ENCODE assay signal across 25 cellular contexts in the genomic region with DNA sequence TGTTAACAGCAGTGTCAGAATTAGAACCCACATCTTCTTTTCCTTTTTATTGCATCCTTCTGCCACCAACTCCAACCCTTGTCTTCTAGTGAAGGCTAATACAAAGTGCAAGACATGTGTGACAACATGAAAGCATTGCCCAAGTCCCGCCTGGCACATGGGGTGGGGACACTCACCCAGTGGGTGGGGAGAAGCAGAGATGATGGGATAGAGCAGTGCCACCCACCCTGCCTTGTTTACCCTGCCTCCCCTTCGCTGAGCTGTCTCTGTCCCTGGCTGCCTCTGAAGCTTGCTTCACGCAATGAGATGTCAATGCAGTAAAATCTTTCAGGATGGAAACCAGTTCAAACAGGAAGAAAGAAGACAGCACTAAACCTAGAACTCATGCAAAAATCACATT.
DNase-seq lines count a peak whose midpoint lies in the region; ATAC-seq and TF ChIP-seq lines count a peak whose summit lies in the region.
"Had no signal": no experiment of that assay in that cellular context is flagged by ENCODE, and none has a peak within 500 bp of the region (broad histone marks: within the 10 kb centered on the region; RNA-seq: fewer than 3 reads in every experiment).

No MANE protein-coding gene starts in this region.

- peaks cover 21% of the 10 kb centered on the region for H3K36me3 Mint-ChIP-seq in CD4-positive, CD25-positive, alpha-beta regulatory T cell
- H3K36me3 Mint-ChIP-seq in activated CD8-positive, alpha-beta T cell treated with anti-CD3 and anti-CD28 coated beads, Interleukin-2, amount 10 ng/mL, durations not matched to agents 7 days and 5 days (ENCODE audit: low read depth), result peaks cover 29% of the 10 kb centered on the region

- CTCF ChIA-PET in activated CD8-positive, alpha-beta T cell treated with anti-CD3 and anti-CD28 coated beads, Interleukin-2, amount 10 ng/mL, durations not matched to agents 7 days and 5 days (lab: Charles Lee), result no interaction called here

- H3K4me1 ChIP-seq in CD4-positive, CD25-positive, alpha-beta regulatory T cell (ENCODE audit: control insufficient read depth, insufficient read depth, low read length, poor library complexity, severe bottlenecking), result no peaks in the 10 kb centered on the region
- peaks cover 42 to 51% of the 10 kb centered on the region in 2 experiments for H3K4me1 ChIP-seq in neutrophil (ENCODE audit: control insufficient read depth in 1 of 2, insufficient read depth in 1 of 2, low read depth in 1 of 2, low read length in 1 of 2)
- H3K4me1 ChIP-seq: breast epithelium, uterus had no signal

- H3K27me3 Mint-ChIP-seq in CD4-positive, CD25-positive, alpha-beta regulatory T cell, result no peaks in the 10 kb centered on the region
- no peaks in the 10 kb centered on the region for H3K27me3 Mint-ChIP-seq in activated CD8-positive, alpha-beta T cell treated with anti-CD3 and anti-CD28 coated beads, Interleukin-2, amount 10 ng/mL, durations not matched to agents 7 days and 5 days (ENCODE audit: low read depth)
- H3K27me3 Mint-ChIP-seq: activated naive CD4-positive, alpha-beta T cell treated with anti-CD3 and anti-CD28 coated beads, Interleukin-2, amount 10 ng/mL, durations not matched to agents 7 days and 5 days had no signal

- peaks cover 11% of the 10 kb centered on the region for H3K36me3 ChIP-seq in CD4-positive, CD25-positive, alpha-beta regulatory T cell (ENCODE audit: control insufficient read depth, insufficient read depth, low read length)
- no peaks in the 10 kb centered on the region for H3K36me3 ChIP-seq in neutrophil
- H3K36me3 ChIP-seq: breast epithelium, uterus had no signal

- H3K9me3 ChIP-seq in CD4-positive, CD25-positive, alpha-beta regulatory T cell (ENCODE audit: control insufficient read depth in 2 of 2, low read length in 2 of 2), result no peaks in the 10 kb centered on the region
- H3K9me3 ChIP-seq in neutrophil, result no peaks in the 10 kb centered on the region
- H3K9me3 ChIP-seq: BLaER1 treated with 17β-estradiol and CSF1 and Interleukin-3, amounts not matched to agents 10 nM and 100 nM; breast epithelium; SK-N-SH; uterus had no signal

- no peak overlapping the region for H3K27ac ChIP-seq in CD4-positive, CD25-positive, alpha-beta regulatory T cell (ENCODE audit: insufficient read depth, low read length, poor library complexity, severe bottlenecking)
- H3K27ac ChIP-seq in neutrophil, result peak overlapping the region; percentile 84
- H3K27ac ChIP-seq: BLaER1 treated with 17β-estradiol and CSF1 and Interleukin-3, amounts not matched to agents 10 nM and 100 nM; breast epithelium; GM23248; KMS-11; uterus had no signal

- H3K4me1 Mint-ChIP-seq in CD4-positive, CD25-positive, alpha-beta regulatory T cell, result peaks cover 16 to 36% (median 29%) of the 10 kb centered on the region in 4 donors
- H3K4me1 Mint-ChIP-seq in activated CD8-positive, alpha-beta T cell treated with anti-CD3 and anti-CD28 coated beads, Interleukin-2, amount 10 ng/mL, durations not matched to agents 7 days and 5 days (ENCODE audit: low read depth), result peaks cover 17% of the 10 kb centered on the region
- H3K4me1 Mint-ChIP-seq: activated naive CD4-positive, alpha-beta T cell treated with anti-CD3 and anti-CD28 coated beads, Interleukin-2, amount 10 ng/mL, durations not matched to agents 7 days and 5 days had no signal

- no peak for ATAC-seq in CD4-positive, CD25-positive, alpha-beta regulatory T cell (ENCODE audit: low read depth in 2 of 2)
- peak; percentile 30 for ATAC-seq in HG03095 (IDR thresholded peaks at IDR 0.05; ENCODE audit: unreplicated experiment)
- no peak for ATAC-seq in activated CD8-positive, alpha-beta T cell treated with anti-CD3 and anti-CD28 coated beads, Interleukin-2, amount 10 ng/mL, durations not matched to agents 7 days and 5 days
- no peak for ATAC-seq in HG02678 (IDR thresholded peaks at IDR 0.05; ENCODE audit: unreplicated experiment)
- ATAC-seq in HG03565 (IDR thresholded peaks at IDR 0.05; ENCODE audit: unreplicated experiment), result no peak
- ATAC-seq: esophagus mucosa, left colon had no signal

- H3K4me3 Mint-ChIP-seq in CD4-positive, CD25-positive, alpha-beta regulatory T cell, result no peak overlapping the region
- H3K4me3 Mint-ChIP-seq in activated CD8-positive, alpha-beta T cell treated with anti-CD3 and anti-CD28 coated beads, Interleukin-2, amount 10 ng/mL, durations not matched to agents 7 days and 5 days, result no peak overlapping the region
- H3K4me3 Mint-ChIP-seq: activated naive CD4-positive, alpha-beta T cell treated with anti-CD3 and anti-CD28 coated beads, Interleukin-2, amount 10 ng/mL, durations not matched to agents 7 days and 5 days had no signal

- H3K27ac Mint-ChIP-seq in CD4-positive, CD25-positive, alpha-beta regulatory T cell, result peak overlapping the region; percentile 8 to 85 (median 67)
- H3K27ac Mint-ChIP-seq in activated CD8-positive, alpha-beta T cell treated with anti-CD3 and anti-CD28 coated beads, Interleukin-2, amount 10 ng/mL, durations not matched to agents 7 days and 5 days, result peak overlapping the region; percentile 57

- no peak for TF ChIP-seq CTCF in neutrophil (IDR thresholded peaks at IDR 0.05)

- peaks cover 0 to 2% (median 0%) of the 10 kb centered on the region in 7 donors for H3K9me3 Mint-ChIP-seq in CD4-positive, CD25-positive, alpha-beta regulatory T cell
- H3K9me3 Mint-ChIP-seq in activated CD8-positive, alpha-beta T cell treated with anti-CD3 and anti-CD28 coated beads, Interleukin-2, amount 10 ng/mL, durations not matched to agents 7 days and 5 days (ENCODE audit: insufficient read depth), result no peaks in the 10 kb centered on the region
- H3K9me3 Mint-ChIP-seq: activated naive CD4-positive, alpha-beta T cell treated with anti-CD3 and anti-CD28 coated beads, Interleukin-2, amount 10 ng/mL, durations not matched to agents 7 days and 5 days had no signal

- no peak for DNase-seq in CD4-positive, CD25-positive, alpha-beta regulatory T cell
- DNase-seq in activated CD8-positive, alpha-beta T cell treated with anti-CD3 and anti-CD28 coated beads, Interleukin-2, amount 10 ng/mL, durations not matched to agents 7 days and 5 days, result no peak
- no peak for DNase-seq in NK-92 treated with Interleukin-12 subunit alpha and Interleukin-12 subunit beta, amount 100 ng/mL, for 24 hours (lab: John Stamatoyannopoulos, UW)
- DNase-seq: activated CD4-positive, alpha-beta T cell treated with anti-CD3 and anti-CD28 coated beads, Interleukin-2, amount 50 U/mL, for 4 hours; activated naive CD4-positive, alpha-beta T cell treated with anti-CD3 and anti-CD28 coated beads, Interleukin-2, amount 10 ng/mL, durations not matched to agents 7 days and 5 days; activated T-cell treated with anti-CD3 and anti-CD28 coated beads, Interleukin-2, amount 50 U/mL, for 48 hours; amygdala; foreskin melanocyte; GM23248; left colon; NCI-H1092; NCI-H187 treated with DMSO at 0.1 percent for 48 hours; NCI-H2227 treated with DMSO at 0.1 percent for 48 hours; NCI-H774; nucleus accumbens; SK-N-SH; uterus had no signal

- POLR2A ChIA-PET in activated CD8-positive, alpha-beta T cell treated with anti-CD3 and anti-CD28 coated beads, Interleukin-2, amount 10 ng/mL, durations not matched to agents 7 days and 5 days (lab: Charles Lee), result no interaction called here

- H3K4me3 ChIP-seq in CD4-positive, CD25-positive, alpha-beta regulatory T cell (ENCODE audit: low read depth, low read length), result no peak overlapping the region
- H3K4me3 ChIP-seq in neutrophil (ENCODE audit: low read depth in 1 of 2, low read length in 1 of 2), result no peak overlapping the region
- H3K4me3 ChIP-seq: BLaER1 treated with 17β-estradiol and CSF1 and Interleukin-3, amounts not matched to agents 10 nM and 100 nM; breast epithelium; GM23248; uterus had no signal

- no peaks in the 10 kb centered on the region for H3K27me3 ChIP-seq in CD4-positive, CD25-positive, alpha-beta regulatory T cell (ENCODE audit: control insufficient read depth, insufficient read depth, low read length)
- no peaks in the 10 kb centered on the region for H3K27me3 ChIP-seq in neutrophil
- H3K27me3 ChIP-seq: BLaER1 treated with 17β-estradiol and CSF1 and Interleukin-3, amounts not matched to agents 10 nM and 100 nM; breast epithelium; uterus had no signal
